9 cellular contexts compared by ENCODE assay signal in the genomic region with DNA sequence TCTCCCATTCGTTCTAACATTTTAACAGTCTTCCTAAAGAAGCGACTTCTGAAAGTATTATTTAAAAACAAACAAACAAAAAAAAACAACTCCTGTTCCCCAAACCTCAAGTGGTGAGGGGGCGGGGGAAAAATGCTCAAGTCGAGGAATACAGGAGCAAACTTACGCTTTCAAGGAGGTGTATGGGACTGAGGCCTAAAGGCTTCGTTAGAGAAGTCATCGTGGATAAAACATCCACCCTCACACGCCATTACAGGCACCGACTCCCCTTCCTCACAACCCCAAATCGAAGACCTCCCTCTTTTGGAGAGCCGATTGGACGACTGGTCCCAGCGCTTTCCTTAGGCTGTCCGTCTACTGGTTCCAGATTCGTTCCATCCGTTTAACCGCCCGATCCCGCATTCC. TPM values are rescaled to one million over a fixed set of nuclear protein-coding genes. Genes with fewer than 3 reads are reported as not detected.
A peak's percentile ranks its signal among the peaks of the same experiment; 100 is the strongest.
DNase-seq lines count a peak whose midpoint lies in the region; ATAC-seq, FAIRE-seq and TF ChIP-seq lines count a peak whose summit lies in the region.
"Had no signal": no experiment of that assay in that cellular context is flagged by ENCODE, and none has a peak within 500 bp of the region (broad histone marks: within the 10 kb centered on the region; RNA-seq: fewer than 3 reads in every experiment).

No MANE protein-coding gene starts in this region.

- DNase-seq in kidney epithelial cell (ENCODE audit: low read depth) (no peak), thoracic aorta (ENCODE audit: low spot score) (no peak), GM12892 (ENCODE audit: insufficient read length) (no peak), DMS79 treated with DMSO at 0.1 percent for 48 hours (lab: John Stamatoyannopoulos, UW) (no peak), HTR-8/SVneo (ENCODE audit: insufficient read length, low spot score) (no peak)

- H3K9me3 ChIP-seq in HEK293 (ENCODE audit: control insufficient read depth, insufficient read depth, low read depth, low read length) (no peaks in the 10 kb centered on the region), thoracic aorta (no peaks in the 10 kb centered on the region)

- POLR2A ChIA-PET in HEK293 (lab: Yijun Ruan, JAX) = interaction anchor here (0.7 to 4.5 kb wide), 27 partner anchors 9 to 271 kb away, joined by 3 to 113 read pairs (median 11); partner anchors contain the start of genes COPZ1, HOXC8 and NFE2

- CTCF ChIA-PET in HEK293 (lab: Yijun Ruan, JAX) = interaction anchor here (1.0 to 2.8 kb wide), 7 partner anchors 19 to 100 kb away, joined by 3 to 19 read pairs (median 5); no protein-coding TSS in a partner anchor

- H3K4me1 ChIP-seq in HEK293 (ENCODE audit: control insufficient read depth, insufficient read depth, low read length) (peaks cover 7% of the 10 kb centered on the region), thoracic aorta (ENCODE audit: control insufficient read depth in 1 of 2, low read depth in 2 of 2) (peaks cover 45 to 50% of the 10 kb centered on the region in 2 donors)

- H3K36me3 ChIP-seq in HEK293 (ENCODE audit: control insufficient read depth in 2 of 2, insufficient read depth in 1 of 2, low read length in 2 of 2) = peaks cover 18 to 50% of the 10 kb centered on the region in 2 experiments
- peaks cover 3% of the 10 kb centered on the region for H3K36me3 ChIP-seq in kidney epithelial cell (ENCODE audit: control insufficient read depth, insufficient read depth, low read length)
- H3K36me3 ChIP-seq in thoracic aorta = peaks cover 21% of the 10 kb centered on the region

- TF ChIP-seq POLR2A in GM12892 (IDR thresholded peaks at IDR 0.05; ENCODE audit: low read depth, low read length) = no peak

- H3K4me3 ChIP-seq in HEK293 (ENCODE audit: low read depth, low read length) = peak overlapping the region; percentile 63
- peak overlapping the region; percentile 63 for H3K4me3 ChIP-seq in kidney epithelial cell (ENCODE audit: low read depth, low read length)
- H3K4me3 ChIP-seq in thoracic aorta = peak overlapping the region; percentile 85

- TF ChIP-seq CTCF in HEK293 (tag by site-specific recombination; IDR thresholded peaks at IDR 0.05) = no peak
- no peak for TF ChIP-seq CTCF in kidney epithelial cell (IDR thresholded peaks at IDR 0.05; ENCODE audit: insufficient read depth, low read length, poor library complexity, severe bottlenecking)
- no peak for TF ChIP-seq CTCF in thoracic aorta (IDR thresholded peaks at IDR 0.05)

- H3K27ac ChIP-seq in HEK293 (ENCODE audit: extremely low read depth, low read depth, low read length) (peak overlapping the region; percentile 94), angular gyrus (ENCODE audit: low read depth, low read length) (peak overlapping the region; percentile 96), thoracic aorta (peak overlapping the region; percentile 87 to 96)

- no peaks in the 10 kb centered on the region for H3K27me3 ChIP-seq in kidney epithelial cell (ENCODE audit: control insufficient read depth, insufficient read depth, low read length)
- H3K27me3 ChIP-seq in thoracic aorta (replicated peaks; ENCODE audit: insufficient read depth) = no peaks in the 10 kb centered on the region

- FAIRE-seq in GM12892 (lab: Jason Lieb, UNC) (no peak), HTR-8/SVneo (lab: Jason Lieb, UNC) (no peak)

- no peak for ATAC-seq in thoracic aorta (ENCODE audit: insufficient number of reproducible peaks, low FRiP score, low read depth)
- ATAC-seq in HG03457 (IDR thresholded peaks at IDR 0.05; ENCODE audit: unreplicated experiment) = no peak

TF ChIP-seq in HEK293, 187 proteins besides CTCF, POLR2A, EP300 and RAD21:
- TF ChIP-seq BCL11B (tag by site-specific recombination; IDR thresholded peaks at IDR 0.05; ENCODE audit: low read depth) (no peak), ZEB2 (tag by site-specific recombination; IDR thresholded peaks at IDR 0.05) (0 out of 2 replicates have a peak, but pooled peaks have one; percentile 68), ZNF391 (tag by site-specific recombination; IDR thresholded peaks at IDR 0.05; ENCODE audit: borderline replicate concordance, low read depth) (peak; percentile 58; the same call in 1 of the 2 replicates), ZNF433 (tag by site-specific recombination; IDR thresholded peaks at IDR 0.05; ENCODE audit: low read depth) (peak; percentile 10; the same call in 1 of the 2 replicates), SCRT1 (tag by site-specific recombination; IDR thresholded peaks at IDR 0.05; ENCODE audit: borderline replicate concordance) (no peak), YY1 (tag by site-specific recombination; IDR thresholded peaks at IDR 0.05) (peak; percentile 15; the same call in 1 of the 2 replicates), ZNF76 (tag by site-specific recombination; IDR thresholded peaks at IDR 0.05; ENCODE audit: borderline replicate concordance, low read depth) (peak; percentile 68), ZFHX2 (tag by site-specific recombination; conservative IDR thresholded peaks at IDR 0.05) (no peak), REPIN1 (tag by site-specific recombination; IDR thresholded peaks at IDR 0.05; ENCODE audit: low read depth) (0 out of 2 replicates have a peak, but pooled peaks have one; percentile 38), ZNF335 (tag by site-specific recombination; conservative IDR thresholded peaks at IDR 0.05) (0 out of 2 replicates have a peak, but pooled peaks have one; percentile 13), MZF1 (tag by site-specific recombination; IDR thresholded peaks at IDR 0.05; ENCODE audit: borderline replicate concordance) (peak; percentile 59; the same call in 1 of the 2 replicates), BCL11A (tag by site-specific recombination; IDR thresholded peaks at IDR 0.05; ENCODE audit: low read depth) (no peak), ZNF366 (tag by site-specific recombination; conservative IDR thresholded peaks at IDR 0.05) (peak; percentile 87; the same call in 1 of the 2 replicates), ZNF623 (tag by site-specific recombination; IDR thresholded peaks at IDR 0.05) (peak; percentile 7; the same call in 1 of the 2 replicates)
- TF ChIP-seq, protein P1, sequence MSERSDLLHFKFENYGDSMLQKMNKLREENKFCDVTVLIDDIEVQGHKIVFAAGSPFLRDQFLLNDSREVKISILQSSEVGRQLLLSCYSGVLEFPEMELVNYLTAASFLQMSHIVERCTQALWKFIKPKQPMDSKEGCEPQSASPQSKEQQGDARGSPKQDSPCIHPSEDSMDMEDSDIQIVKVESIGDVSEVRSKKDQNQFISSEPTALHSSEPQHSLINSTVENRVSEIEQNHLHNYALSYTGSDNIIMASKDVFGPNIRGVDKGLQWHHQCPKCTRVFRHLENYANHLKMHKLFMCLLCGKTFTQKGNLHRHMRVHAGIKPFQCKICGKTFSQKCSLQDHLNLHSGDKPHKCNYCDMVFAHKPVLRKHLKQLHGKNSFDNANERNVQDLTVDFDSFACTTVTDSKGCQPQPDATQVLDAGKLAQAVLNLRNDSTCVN (tag by site-specific recombination; optimal IDR thresholded peaks at IDR 0.05) = peak; percentile 37
- TF ChIP-seq, protein P2, sequence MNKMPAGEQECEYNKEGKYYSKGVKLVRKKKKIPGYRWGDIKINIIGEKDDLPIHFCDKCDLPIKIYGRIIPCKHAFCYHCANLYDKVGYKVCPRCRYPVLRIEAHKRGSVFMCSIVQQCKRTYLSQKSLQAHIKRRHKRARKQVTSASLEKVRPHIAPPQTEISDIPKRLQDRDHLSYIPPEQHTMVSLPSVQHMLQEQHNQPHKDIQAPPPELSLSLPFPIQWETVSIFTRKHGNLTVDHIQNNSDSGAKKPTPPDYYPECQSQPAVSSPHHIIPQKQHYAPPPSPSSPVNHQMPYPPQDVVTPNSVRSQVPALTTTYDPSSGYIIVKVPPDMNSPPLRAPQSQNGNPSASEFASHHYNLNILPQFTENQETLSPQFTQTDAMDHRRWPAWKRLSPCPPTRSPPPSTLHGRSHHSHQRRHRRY (tag by site-specific recombination; IDR thresholded peaks at IDR 0.05) = 0 out of 2 replicates have a peak, but pooled peaks have one; percentile 22
- TF ChIP-seq, protein P3, sequence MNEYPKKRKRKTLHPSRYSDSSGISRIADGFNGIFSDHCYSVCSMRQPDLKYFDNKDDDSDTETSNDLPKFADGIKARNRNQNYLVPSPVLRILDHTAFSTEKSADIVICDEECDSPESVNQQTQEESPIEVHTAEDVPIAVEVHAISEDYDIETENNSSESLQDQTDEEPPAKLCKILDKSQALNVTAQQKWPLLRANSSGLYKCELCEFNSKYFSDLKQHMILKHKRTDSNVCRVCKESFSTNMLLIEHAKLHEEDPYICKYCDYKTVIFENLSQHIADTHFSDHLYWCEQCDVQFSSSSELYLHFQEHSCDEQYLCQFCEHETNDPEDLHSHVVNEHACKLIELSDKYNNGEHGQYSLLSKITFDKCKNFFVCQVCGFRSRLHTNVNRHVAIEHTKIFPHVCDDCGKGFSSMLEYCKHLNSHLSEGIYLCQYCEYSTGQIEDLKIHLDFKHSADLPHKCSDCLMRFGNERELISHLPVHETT (tag by site-specific recombination; IDR thresholded peaks at IDR 0.05) = peak; percentile 31; the same call in 1 of the 2 replicates

RNA-seq across cellular contexts. Expression of gene CBX5, which starts 0.7 kb away (rescaled TPM):
- 63.8 and 64.8 TPM in 2 replicates for total RNA-seq in kidney epithelial cell
- total RNA-seq in thoracic aorta = 10 to 100 TPM; 37.6 to 52.7 TPM
- polyA plus RNA-seq in GM12892 (2012; ENCODE audit: missing spikeins) = 57.7 TPM

RNA-seq across cellular contexts. Expression of gene HNRNPA1, which starts 1.3 kb away (rescaled TPM):
- total RNA-seq in kidney epithelial cell (514 and 645 TPM in 2 replicates), thoracic aorta (100 to 1,000 TPM; 219 to 695 TPM)
- polyA plus RNA-seq in GM12892 (2012; ENCODE audit: missing spikeins) = 1,882 TPM

RNA-seq across cellular contexts. Expression of gene NFE2, which starts 21.6 kb away (rescaled TPM):
- total RNA-seq in kidney epithelial cell (0.07 and 0.17 TPM in 2 replicates), thoracic aorta (1 to 10 TPM in 1 of 2 donors, not detected in 1; 1.8 TPM)
- 0.28 TPM for polyA plus RNA-seq in GM12892 (2012; ENCODE audit: missing spikeins)
- total RNA-seq: dermis microvascular lymphatic vessel endothelial cell had no signal

RNA-seq across cellular contexts. Expression of gene COPZ1, which starts 45.7 kb away (rescaled TPM):
- total RNA-seq in kidney epithelial cell (122 and 157 TPM in 2 replicates), thoracic aorta (10 to 100 TPM; 38.7 to 59.4 TPM)
- 175 TPM for polyA plus RNA-seq in GM12892 (2012; ENCODE audit: missing spikeins)
